ENCODE assay signal across 8 cellular contexts in genomic region chr6:57445370-57445769, GRCh38.
A peak's percentile ranks its signal among the peaks of the same experiment; 100 is the strongest.
DNase-seq lines count a peak whose midpoint lies in the region; ATAC-seq, FAIRE-seq and TF ChIP-seq lines count a peak whose summit lies in the region.
"Not testable (repeated sequence)": the region's sequence is repeated elsewhere in the genome, so short reads cannot be mapped to it uniquely, and the experiment has no call there.

No MANE protein-coding gene starts in this region.

- CTCF ChIA-PET in HEK293 (lab: Yijun Ruan, JAX); IMR-90 (lab: Yijun Ruan, JAX); GM12878 (lab: Yijun Ruan, JAX): not testable (repeated sequence)

- not testable (repeated sequence) for TF ChIP-seq EP300 in GM12878 (IDR thresholded peaks at IDR 0.05; ENCODE audit: borderline replicate concordance in 1 of 2, control insufficient read depth in 1 of 2, low read depth in 2 of 2, low read length in 2 of 2)

- intact Hi-C loops in IMR-90 (cut with micrococcal nuclease); GM12878 (cut with micrococcal nuclease; ENCODE audit: unreplicated experiment): not testable (repeated sequence)

- H3K4me1 ChIP-seq in HEK293 (ENCODE audit: control insufficient read depth, insufficient read depth, low read length); IMR-90 (ENCODE audit: control insufficient read depth, insufficient read depth, low read length); GM12878 (ENCODE audit: control insufficient read depth, insufficient read depth, low read length): not testable (repeated sequence)

- not testable (repeated sequence) for H2BK20ac ChIP-seq in IMR-90 (ENCODE audit: low read depth, low read length)

- dilution Hi-C loops in IMR-90 (cut with HindIII; ENCODE audit: low sequenced_read_pairs, unreplicated experiment), result not testable (repeated sequence)

- H2AK9ac ChIP-seq in IMR-90 (replicated peaks; ENCODE audit: low read depth, low read length, poor library complexity), result not testable (repeated sequence)

- not testable (repeated sequence) for H4K20me1 ChIP-seq in IMR-90 (ENCODE audit: insufficient read depth, low read length); GM12878 (ENCODE audit: control insufficient read depth, insufficient read depth)

- not testable (repeated sequence) for H3K9ac ChIP-seq in IMR-90 (ENCODE audit: low read depth, low read length); GM12878 (ENCODE audit: control insufficient read depth, insufficient read depth, low read length)

- not testable (repeated sequence) for H3K27me3 ChIP-seq in IMR-90 (ENCODE audit: control insufficient read depth, insufficient read depth, low read length); GM12878 (replicated peaks in 1 of 2; ENCODE audit: control insufficient read depth in 2 of 2, insufficient read depth in 2 of 2, low read length in 1 of 2)

- not testable (repeated sequence) for H3K56ac ChIP-seq in IMR-90 (ENCODE audit: extremely low read depth, insufficient read depth, low read length)

- H3K9me1 ChIP-seq in IMR-90 (ENCODE audit: insufficient read depth, low read length), result not testable (repeated sequence)

- RAD21 ChIA-PET in GM12878 (lab: Charles Lee; ENCODE audit: unreplicated experiment), result not testable (repeated sequence)

- SMC1A ChIA-PET in GM12878 (lab: Charles Lee; ENCODE audit: uncharacterized antibody, unreplicated experiment), result not testable (repeated sequence)

- not testable (repeated sequence) for FAIRE-seq in GM12878 (lab: Jason Lieb, UNC)

- H2AK5ac ChIP-seq in IMR-90 (ENCODE audit: low read depth, low read length), result 0 out of 2 replicates have a peak overlapping the region, but pooled peaks have one; percentile 35

- peaks cover 13 to 28% of the 10 kb centered on the region in 2 experiments for H3K79me1 ChIP-seq in IMR-90 (ENCODE audit: low read depth in 1 of 2, low read length in 2 of 2)

- H2AFZ ChIP-seq in IMR-90 (replicated peaks; ENCODE audit: low read length, poor library complexity); GM12878 (ENCODE audit: control insufficient read depth, low read depth, low read length): not testable (repeated sequence)

- H3K27ac ChIP-seq in HEK293 (ENCODE audit: extremely low read depth, low read depth, low read length); IMR-90 (ENCODE audit: insufficient read depth, low read length); GM12878 (ENCODE audit: control insufficient read depth, insufficient read depth): not testable (repeated sequence)

- H3K4me3 ChIP-seq in HEK293 (ENCODE audit: low read depth, low read length); IMR-90 (ENCODE audit: insufficient read depth, low read depth, low read length); GM12878: not testable (repeated sequence)

- not testable (repeated sequence) for H4K91ac ChIP-seq in IMR-90 (ENCODE audit: insufficient read depth, low read depth, low read length)

- not testable (repeated sequence) for H2BK120ac ChIP-seq in IMR-90 (ENCODE audit: low read depth, low read length)

- H3K4ac ChIP-seq in IMR-90 (ENCODE audit: low read depth, low read length), result not testable (repeated sequence)

- peak overlapping the region in 1 of 2 experiments; percentile 25; a peak in 1 of 4 replicates for H4K8ac ChIP-seq in IMR-90 (ENCODE audit: low read depth in 2 of 2, low read length in 2 of 2)

- H3K18ac ChIP-seq in IMR-90 (ENCODE audit: low read depth, low read length), result 0 out of 2 replicates have a peak overlapping the region, but pooled peaks have one; percentile 17

- in situ Hi-C loops in IMR-90 (cut with MboI; ENCODE audit: low sequenced_read_pairs); GM12878 (cut with MboI): not testable (repeated sequence)

- POLR2A ChIA-PET in HEK293 (lab: Yijun Ruan, JAX); IMR-90 (lab: Charles Lee; ENCODE audit: unreplicated experiment); GM12878 (lab: Charles Lee): not testable (repeated sequence)

- not testable (repeated sequence) for H3K79me2 ChIP-seq in GM12878 (ENCODE audit: control insufficient read depth, insufficient read depth, low read length)

- ATAC-seq in GM18499 (IDR thresholded peaks at IDR 0.05; ENCODE audit: insufficient read depth, unreplicated experiment) (peak; percentile 30), GM19043 (IDR thresholded peaks at IDR 0.05; ENCODE audit: low read depth, unreplicated experiment) (peak; percentile 44), GM21447 (IDR thresholded peaks at IDR 0.05; ENCODE audit: unreplicated experiment) (peak; percentile 29), HG02884 (IDR thresholded peaks at IDR 0.05; ENCODE audit: unreplicated experiment) (peak; percentile 43), HG03196 (IDR thresholded peaks at IDR 0.05; ENCODE audit: unreplicated experiment) (peak; percentile 46), GM12878 (peak; percentile 64)
- not testable (repeated sequence) for ATAC-seq in IMR-90 (ENCODE audit: low read depth)

- peak overlapping the region; percentile 40; the same call in 1 of the 2 replicates for H4K5ac ChIP-seq in IMR-90 (ENCODE audit: low read depth, low read length)

- not testable (repeated sequence) for BruUV-seq in IMR-90 (replicated peaks; lab: Mats Ljungman, UMichigan); GM12878 (replicated peaks; lab: Mats Ljungman, UMichigan)

- H3K9me3 ChIP-seq in HEK293 (ENCODE audit: control insufficient read depth, insufficient read depth, low read depth, low read length); IMR-90 (ENCODE audit: control insufficient read depth, insufficient read depth, low read length); GM12878 (replicated peaks; ENCODE audit: control insufficient read depth, insufficient read depth, low read length): not testable (repeated sequence)

- not testable (repeated sequence) for TF ChIP-seq POLR2A in IMR-90 (IDR thresholded peaks at IDR 0.05; ENCODE audit: low read depth, low read length); GM12878 (IDR thresholded peaks at IDR 0.05; ENCODE audit: low read depth, low read length)

- not testable (repeated sequence) for TF ChIP-seq CTCF in HEK293 (tag by site-specific recombination; IDR thresholded peaks at IDR 0.05); IMR-90 (conservative IDR thresholded peaks at IDR 0.05; ENCODE audit: low read depth, low read length); GM12878 (IDR thresholded peaks at IDR 0.05 in 2 of 3, conservative IDR thresholded peaks at IDR 0.05 in 1 of 3; ENCODE audit: control insufficient read depth in 2 of 3, extremely low read depth in 1 of 3, insufficient read depth in 1 of 3, low read depth in 3 of 3, low read length in 3 of 3)

- not testable (repeated sequence) for TF ChIP-seq RAD21 in IMR-90 (IDR thresholded peaks at IDR 0.05; ENCODE audit: low read length); GM12878 (IDR thresholded peaks at IDR 0.05; ENCODE audit: insufficient read depth, low read depth, low read length)

- not testable (repeated sequence) for H3K4me2 ChIP-seq in IMR-90 (ENCODE audit: low read depth, low read length); GM12878 (ENCODE audit: control insufficient read depth, insufficient read depth)

- not testable (repeated sequence) for H3K23ac ChIP-seq in IMR-90 (ENCODE audit: low read depth, low read length)

- peak overlapping the region; percentile 39 for H2BK5ac ChIP-seq in IMR-90 (ENCODE audit: low read depth, low read length, poor library complexity, severe bottlenecking)

- H3K36me3 ChIP-seq in HEK293 (ENCODE audit: control insufficient read depth in 2 of 2, insufficient read depth in 1 of 2, low read length in 2 of 2); IMR-90 (ENCODE audit: control insufficient read depth, insufficient read depth, low read length); GM12878 (ENCODE audit: control insufficient read depth in 2 of 2, insufficient read depth in 2 of 2, low read length in 1 of 2): not testable (repeated sequence)

- H3K14ac ChIP-seq in IMR-90 (replicated peaks; ENCODE audit: low read depth, low read length), result not testable (repeated sequence)

- not testable (repeated sequence) for H2BK15ac ChIP-seq in IMR-90 (ENCODE audit: low read depth, low read length)

- not testable (repeated sequence) for DNase-seq in IMR-90; GM12878 (ENCODE audit: low read depth, low spot score)

TF ChIP-seq in HEK293, 187 proteins besides CTCF, POLR2A, EP300 and RAD21:
- 0 out of 2 replicates have a peak, but pooled peaks have one; percentile 24 for TF ChIP-seq SCRT2 (tag by site-specific recombination; IDR thresholded peaks at IDR 0.05)
